Comparison of ENCODE assay signal across 1 cellular context in the genomic region with DNA sequence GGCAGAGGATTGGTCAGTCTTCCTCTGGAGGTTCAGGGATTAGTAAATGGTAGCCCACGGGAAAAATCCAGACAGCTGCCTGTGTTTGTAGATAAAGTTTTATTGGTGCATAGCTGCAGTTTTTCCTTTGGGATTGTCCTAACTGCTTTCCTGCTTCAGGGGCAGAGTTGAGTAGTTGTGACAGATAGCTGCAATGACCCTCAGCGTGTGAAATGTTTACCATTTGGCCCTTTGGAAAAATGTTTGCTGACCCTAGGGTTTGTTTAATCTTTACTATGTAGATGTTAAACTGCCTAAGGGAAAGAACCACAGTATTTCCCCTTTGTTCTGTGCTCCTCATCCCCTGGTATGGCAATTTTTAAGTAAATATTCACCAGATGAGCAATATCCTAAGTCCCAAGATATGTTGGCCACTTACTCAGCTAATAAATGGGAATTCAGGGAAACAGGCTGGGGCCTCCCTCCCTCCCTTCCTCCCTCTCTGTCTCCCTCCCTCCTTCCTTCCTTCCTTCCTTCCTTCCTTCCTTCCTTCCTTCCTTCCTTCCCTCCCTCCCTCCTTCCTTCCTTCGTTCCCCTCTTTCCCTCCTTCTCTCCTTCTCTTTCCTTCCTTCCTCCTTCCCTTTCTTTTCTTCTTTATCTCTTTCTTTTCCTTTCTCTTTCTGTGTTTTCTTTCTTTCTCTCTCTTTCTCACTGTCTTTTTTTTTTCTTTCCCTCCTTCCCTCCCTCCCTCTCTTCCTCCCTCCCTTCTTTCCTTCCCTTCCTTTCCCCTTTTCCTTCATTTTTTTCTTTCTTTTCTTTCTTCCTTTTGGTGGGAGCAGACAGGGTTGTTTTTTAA.
TF ChIP-seq lines count a peak whose summit lies in the region.

No MANE protein-coding gene starts in this region.

TF ChIP-seq in K562, 482 proteins besides CTCF, POLR2A, EP300 and RAD21 (continued from another document and continues in another):
- TF ChIP-seq, protein P1, sequence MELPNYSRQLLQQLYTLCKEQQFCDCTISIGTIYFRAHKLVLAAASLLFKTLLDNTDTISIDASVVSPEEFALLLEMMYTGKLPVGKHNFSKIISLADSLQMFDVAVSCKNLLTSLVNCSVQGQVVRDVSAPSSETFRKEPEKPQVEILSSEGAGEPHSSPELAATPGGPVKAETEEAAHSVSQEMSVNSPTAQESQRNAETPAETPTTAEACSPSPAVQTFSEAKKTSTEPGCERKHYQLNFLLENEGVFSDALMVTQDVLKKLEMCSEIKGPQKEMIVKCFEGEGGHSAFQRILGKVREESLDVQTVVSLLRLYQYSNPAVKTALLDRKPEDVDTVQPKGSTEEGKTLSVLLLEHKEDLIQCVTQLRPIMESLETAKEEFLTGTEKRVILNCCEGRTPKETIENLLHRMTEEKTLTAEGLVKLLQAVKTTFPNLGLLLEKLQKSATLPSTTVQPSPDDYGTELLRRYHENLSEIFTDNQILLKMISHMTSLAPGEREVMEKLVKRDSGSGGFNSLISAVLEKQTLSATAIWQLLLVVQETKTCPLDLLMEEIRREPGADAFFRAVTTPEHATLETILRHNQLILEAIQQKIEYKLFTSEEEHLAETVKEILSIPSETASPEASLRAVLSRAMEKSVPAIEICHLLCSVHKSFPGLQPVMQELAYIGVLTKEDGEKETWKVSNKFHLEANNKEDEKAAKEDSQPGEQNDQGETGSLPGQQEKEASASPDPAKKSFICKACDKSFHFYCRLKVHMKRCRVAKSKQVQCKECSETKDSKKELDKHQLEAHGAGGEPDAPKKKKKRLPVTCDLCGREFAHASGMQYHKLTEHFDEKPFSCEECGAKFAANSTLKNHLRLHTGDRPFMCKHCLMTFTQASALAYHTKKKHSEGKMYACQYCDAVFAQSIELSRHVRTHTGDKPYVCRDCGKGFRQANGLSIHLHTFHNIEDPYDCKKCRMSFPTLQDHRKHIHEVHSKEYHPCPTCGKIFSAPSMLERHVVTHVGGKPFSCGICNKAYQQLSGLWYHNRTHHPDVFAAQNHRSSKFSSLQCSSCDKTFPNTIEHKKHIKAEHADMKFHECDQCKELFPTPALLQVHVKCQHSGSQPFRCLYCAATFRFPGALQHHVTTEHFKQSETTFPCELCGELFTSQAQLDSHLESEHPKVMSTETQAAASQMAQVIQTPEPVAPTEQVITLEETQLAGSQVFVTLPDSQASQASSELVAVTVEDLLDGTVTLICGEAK (IDR thresholded peaks at IDR 0.05), result peak; percentile 88
- TF ChIP-seq, protein P1 (CRISPR knock-in tag; IDR thresholded peaks at IDR 0.05), result no peak
- TF ChIP-seq RHOXF2B (CRISPR knock-in tag; conservative IDR thresholded peaks at IDR 0.05) (no peak), ARID2 (IDR thresholded peaks at IDR 0.05) (0 out of 2 replicates have a peak, but pooled peaks have one; percentile 59), NFE2 (IDR thresholded peaks at IDR 0.05; ENCODE audit: low read depth) (no peak), HNRNPLL (IDR thresholded peaks at IDR 0.05; ENCODE audit: low read depth, low read length, poor library complexity, severe bottlenecking) (no peak), ZNF766 (CRISPR knock-in tag; conservative IDR thresholded peaks at IDR 0.05) (no peak), CXXC5 (CRISPR knock-in tag; IDR thresholded peaks at IDR 0.05) (no peak), KDM1A (IDR thresholded peaks at IDR 0.05) (no peak), ZNF668 (CRISPR knock-in tag; IDR thresholded peaks at IDR 0.05) (no peak), FOS (IDR thresholded peaks at IDR 0.05; ENCODE audit: extremely low read depth, insufficient read length) (no peak), TEAD4 (IDR thresholded peaks at IDR 0.05; ENCODE audit: low read length) (no peak), TEAD4 (CRISPR knock-in tag; IDR thresholded peaks at IDR 0.05; ENCODE audit: borderline replicate concordance) (no peak), CBX2 (IDR thresholded peaks at IDR 0.05; ENCODE audit: insufficient read depth, low read length, poor library complexity, severe bottlenecking) (no peak), POLR3G (IDR thresholded peaks at IDR 0.05; ENCODE audit: extremely low read depth, insufficient read length, insufficient replicate concordance) (no peak), NCOA2 (IDR thresholded peaks at IDR 0.05; ENCODE audit: partially characterized antibody in 2 of 2) (no peak), ZBTB1 (CRISPR knock-in tag; IDR thresholded peaks at IDR 0.05; ENCODE audit: borderline replicate concordance, low read depth) (no peak), GATAD2B (IDR thresholded peaks at IDR 0.05; ENCODE audit: borderline replicate concordance) (no peak), STAT5A (IDR thresholded peaks at IDR 0.05; ENCODE audit: borderline replicate concordance, low read length) (no peak)
- TF ChIP-seq, protein P2, sequence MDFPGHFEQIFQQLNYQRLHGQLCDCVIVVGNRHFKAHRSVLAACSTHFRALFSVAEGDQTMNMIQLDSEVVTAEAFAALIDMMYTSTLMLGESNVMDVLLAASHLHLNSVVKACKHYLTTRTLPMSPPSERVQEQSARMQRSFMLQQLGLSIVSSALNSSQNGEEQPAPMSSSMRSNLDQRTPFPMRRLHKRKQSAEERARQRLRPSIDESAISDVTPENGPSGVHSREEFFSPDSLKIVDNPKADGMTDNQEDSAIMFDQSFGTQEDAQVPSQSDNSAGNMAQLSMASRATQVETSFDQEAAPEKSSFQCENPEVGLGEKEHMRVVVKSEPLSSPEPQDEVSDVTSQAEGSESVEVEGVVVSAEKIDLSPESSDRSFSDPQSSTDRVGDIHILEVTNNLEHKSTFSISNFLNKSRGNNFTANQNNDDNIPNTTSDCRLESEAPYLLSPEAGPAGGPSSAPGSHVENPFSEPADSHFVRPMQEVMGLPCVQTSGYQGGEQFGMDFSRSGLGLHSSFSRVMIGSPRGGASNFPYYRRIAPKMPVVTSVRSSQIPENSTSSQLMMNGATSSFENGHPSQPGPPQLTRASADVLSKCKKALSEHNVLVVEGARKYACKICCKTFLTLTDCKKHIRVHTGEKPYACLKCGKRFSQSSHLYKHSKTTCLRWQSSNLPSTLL (IDR thresholded peaks at IDR 0.05), result 0 out of 2 replicates have a peak, but pooled peaks have one; percentile 42
- TF ChIP-seq, protein P3, sequence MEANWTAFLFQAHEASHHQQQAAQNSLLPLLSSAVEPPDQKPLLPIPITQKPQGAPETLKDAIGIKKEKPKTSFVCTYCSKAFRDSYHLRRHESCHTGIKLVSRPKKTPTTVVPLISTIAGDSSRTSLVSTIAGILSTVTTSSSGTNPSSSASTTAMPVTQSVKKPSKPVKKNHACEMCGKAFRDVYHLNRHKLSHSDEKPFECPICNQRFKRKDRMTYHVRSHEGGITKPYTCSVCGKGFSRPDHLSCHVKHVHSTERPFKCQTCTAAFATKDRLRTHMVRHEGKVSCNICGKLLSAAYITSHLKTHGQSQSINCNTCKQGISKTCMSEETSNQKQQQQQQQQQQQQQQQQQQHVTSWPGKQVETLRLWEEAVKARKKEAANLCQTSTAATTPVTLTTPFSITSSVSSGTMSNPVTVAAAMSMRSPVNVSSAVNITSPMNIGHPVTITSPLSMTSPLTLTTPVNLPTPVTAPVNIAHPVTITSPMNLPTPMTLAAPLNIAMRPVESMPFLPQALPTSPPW (CRISPR knock-in tag; IDR thresholded peaks at IDR 0.05), result no peak
- TF ChIP-seq, protein P4, sequence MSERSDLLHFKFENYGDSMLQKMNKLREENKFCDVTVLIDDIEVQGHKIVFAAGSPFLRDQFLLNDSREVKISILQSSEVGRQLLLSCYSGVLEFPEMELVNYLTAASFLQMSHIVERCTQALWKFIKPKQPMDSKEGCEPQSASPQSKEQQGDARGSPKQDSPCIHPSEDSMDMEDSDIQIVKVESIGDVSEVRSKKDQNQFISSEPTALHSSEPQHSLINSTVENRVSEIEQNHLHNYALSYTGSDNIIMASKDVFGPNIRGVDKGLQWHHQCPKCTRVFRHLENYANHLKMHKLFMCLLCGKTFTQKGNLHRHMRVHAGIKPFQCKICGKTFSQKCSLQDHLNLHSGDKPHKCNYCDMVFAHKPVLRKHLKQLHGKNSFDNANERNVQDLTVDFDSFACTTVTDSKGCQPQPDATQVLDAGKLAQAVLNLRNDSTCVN (CRISPR knock-in tag; IDR thresholded peaks at IDR 0.05), result no peak
- TF ChIP-seq, protein P5, sequence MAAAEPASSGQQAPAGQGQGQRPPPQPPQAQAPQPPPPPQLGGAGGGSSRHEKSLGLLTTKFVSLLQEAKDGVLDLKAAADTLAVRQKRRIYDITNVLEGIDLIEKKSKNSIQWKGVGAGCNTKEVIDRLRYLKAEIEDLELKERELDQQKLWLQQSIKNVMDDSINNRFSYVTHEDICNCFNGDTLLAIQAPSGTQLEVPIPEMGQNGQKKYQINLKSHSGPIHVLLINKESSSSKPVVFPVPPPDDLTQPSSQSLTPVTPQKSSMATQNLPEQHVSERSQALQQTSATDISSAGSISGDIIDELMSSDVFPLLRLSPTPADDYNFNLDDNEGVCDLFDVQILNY (CRISPR knock-in tag; IDR thresholded peaks at IDR 0.05), result no peak
- TF ChIP-seq, protein P6, sequence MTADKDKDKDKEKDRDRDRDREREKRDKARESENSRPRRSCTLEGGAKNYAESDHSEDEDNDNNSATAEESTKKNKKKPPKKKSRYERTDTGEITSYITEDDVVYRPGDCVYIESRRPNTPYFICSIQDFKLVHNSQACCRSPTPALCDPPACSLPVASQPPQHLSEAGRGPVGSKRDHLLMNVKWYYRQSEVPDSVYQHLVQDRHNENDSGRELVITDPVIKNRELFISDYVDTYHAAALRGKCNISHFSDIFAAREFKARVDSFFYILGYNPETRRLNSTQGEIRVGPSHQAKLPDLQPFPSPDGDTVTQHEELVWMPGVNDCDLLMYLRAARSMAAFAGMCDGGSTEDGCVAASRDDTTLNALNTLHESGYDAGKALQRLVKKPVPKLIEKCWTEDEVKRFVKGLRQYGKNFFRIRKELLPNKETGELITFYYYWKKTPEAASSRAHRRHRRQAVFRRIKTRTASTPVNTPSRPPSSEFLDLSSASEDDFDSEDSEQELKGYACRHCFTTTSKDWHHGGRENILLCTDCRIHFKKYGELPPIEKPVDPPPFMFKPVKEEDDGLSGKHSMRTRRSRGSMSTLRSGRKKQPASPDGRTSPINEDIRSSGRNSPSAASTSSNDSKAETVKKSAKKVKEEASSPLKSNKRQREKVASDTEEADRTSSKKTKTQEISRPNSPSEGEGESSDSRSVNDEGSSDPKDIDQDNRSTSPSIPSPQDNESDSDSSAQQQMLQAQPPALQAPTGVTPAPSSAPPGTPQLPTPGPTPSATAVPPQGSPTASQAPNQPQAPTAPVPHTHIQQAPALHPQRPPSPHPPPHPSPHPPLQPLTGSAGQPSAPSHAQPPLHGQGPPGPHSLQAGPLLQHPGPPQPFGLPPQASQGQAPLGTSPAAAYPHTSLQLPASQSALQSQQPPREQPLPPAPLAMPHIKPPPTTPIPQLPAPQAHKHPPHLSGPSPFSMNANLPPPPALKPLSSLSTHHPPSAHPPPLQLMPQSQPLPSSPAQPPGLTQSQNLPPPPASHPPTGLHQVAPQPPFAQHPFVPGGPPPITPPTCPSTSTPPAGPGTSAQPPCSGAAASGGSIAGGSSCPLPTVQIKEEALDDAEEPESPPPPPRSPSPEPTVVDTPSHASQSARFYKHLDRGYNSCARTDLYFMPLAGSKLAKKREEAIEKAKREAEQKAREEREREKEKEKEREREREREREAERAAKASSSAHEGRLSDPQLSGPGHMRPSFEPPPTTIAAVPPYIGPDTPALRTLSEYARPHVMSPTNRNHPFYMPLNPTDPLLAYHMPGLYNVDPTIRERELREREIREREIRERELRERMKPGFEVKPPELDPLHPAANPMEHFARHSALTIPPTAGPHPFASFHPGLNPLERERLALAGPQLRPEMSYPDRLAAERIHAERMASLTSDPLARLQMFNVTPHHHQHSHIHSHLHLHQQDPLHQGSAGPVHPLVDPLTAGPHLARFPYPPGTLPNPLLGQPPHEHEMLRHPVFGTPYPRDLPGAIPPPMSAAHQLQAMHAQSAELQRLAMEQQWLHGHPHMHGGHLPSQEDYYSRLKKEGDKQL (CRISPR knock-in tag; IDR thresholded peaks at IDR 0.05; ENCODE audit: borderline replicate concordance), result no peak
- TF ChIP-seq, protein P7, sequence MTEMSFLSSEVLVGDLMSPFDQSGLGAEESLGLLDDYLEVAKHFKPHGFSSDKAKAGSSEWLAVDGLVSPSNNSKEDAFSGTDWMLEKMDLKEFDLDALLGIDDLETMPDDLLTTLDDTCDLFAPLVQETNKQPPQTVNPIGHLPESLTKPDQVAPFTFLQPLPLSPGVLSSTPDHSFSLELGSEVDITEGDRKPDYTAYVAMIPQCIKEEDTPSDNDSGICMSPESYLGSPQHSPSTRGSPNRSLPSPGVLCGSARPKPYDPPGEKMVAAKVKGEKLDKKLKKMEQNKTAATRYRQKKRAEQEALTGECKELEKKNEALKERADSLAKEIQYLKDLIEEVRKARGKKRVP (CRISPR knock-in tag; IDR thresholded peaks at IDR 0.05), result no peak
- TF ChIP-seq, protein P8, sequence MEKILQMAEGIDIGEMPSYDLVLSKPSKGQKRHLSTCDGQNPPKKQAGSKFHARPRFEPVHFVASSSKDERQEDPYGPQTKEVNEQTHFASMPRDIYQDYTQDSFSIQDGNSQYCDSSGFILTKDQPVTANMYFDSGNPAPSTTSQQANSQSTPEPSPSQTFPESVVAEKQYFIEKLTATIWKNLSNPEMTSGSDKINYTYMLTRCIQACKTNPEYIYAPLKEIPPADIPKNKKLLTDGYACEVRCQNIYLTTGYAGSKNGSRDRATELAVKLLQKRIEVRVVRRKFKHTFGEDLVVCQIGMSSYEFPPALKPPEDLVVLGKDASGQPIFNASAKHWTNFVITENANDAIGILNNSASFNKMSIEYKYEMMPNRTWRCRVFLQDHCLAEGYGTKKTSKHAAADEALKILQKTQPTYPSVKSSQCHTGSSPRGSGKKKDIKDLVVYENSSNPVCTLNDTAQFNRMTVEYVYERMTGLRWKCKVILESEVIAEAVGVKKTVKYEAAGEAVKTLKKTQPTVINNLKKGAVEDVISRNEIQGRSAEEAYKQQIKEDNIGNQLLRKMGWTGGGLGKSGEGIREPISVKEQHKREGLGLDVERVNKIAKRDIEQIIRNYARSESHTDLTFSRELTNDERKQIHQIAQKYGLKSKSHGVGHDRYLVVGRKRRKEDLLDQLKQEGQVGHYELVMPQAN (IDR thresholded peaks at IDR 0.05; ENCODE audit: borderline replicate concordance), result 0 out of 2 replicates have a peak, but pooled peaks have one; percentile 24
